1 cellular context compared by ENCODE assay signal in genomic region chr1:145281037-145281727, GRCh38.
A peak's percentile ranks its signal among the peaks of the same experiment; 100 is the strongest.
TF ChIP-seq lines count a peak whose summit lies in the region.

No MANE protein-coding gene starts in this region.

TF ChIP-seq in SK-N-SH treated with all-trans-retinoic acid at 6 μM for 48 hours, 23 proteins besides CTCF, POLR2A, EP300 and RAD21 (continued from another document):
- TF ChIP-seq, protein P1, sequence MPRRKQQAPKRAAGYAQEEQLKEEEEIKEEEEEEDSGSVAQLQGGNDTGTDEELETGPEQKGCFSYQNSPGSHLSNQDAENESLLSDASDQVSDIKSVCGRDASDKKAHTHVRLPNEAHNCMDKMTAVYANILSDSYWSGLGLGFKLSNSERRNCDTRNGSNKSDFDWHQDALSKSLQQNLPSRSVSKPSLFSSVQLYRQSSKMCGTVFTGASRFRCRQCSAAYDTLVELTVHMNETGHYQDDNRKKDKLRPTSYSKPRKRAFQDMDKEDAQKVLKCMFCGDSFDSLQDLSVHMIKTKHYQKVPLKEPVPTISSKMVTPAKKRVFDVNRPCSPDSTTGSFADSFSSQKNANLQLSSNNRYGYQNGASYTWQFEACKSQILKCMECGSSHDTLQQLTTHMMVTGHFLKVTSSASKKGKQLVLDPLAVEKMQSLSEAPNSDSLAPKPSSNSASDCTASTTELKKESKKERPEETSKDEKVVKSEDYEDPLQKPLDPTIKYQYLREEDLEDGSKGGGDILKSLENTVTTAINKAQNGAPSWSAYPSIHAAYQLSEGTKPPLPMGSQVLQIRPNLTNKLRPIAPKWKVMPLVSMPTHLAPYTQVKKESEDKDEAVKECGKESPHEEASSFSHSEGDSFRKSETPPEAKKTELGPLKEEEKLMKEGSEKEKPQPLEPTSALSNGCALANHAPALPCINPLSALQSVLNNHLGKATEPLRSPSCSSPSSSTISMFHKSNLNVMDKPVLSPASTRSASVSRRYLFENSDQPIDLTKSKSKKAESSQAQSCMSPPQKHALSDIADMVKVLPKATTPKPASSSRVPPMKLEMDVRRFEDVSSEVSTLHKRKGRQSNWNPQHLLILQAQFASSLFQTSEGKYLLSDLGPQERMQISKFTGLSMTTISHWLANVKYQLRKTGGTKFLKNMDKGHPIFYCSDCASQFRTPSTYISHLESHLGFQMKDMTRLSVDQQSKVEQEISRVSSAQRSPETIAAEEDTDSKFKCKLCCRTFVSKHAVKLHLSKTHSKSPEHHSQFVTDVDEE (CRISPR knock-in tag; IDR thresholded peaks at IDR 0.05), result peak; percentile 88
